Comparison of ENCODE assay signal across 24 cellular contexts in genomic region chr12:127760357-127760756, GRCh38.
"Had no signal": no experiment of that assay in that cellular context is flagged by ENCODE, and none has a peak within 500 bp of the region (broad histone marks: within the 10 kb centered on the region; RNA-seq: fewer than 3 reads in every experiment).

No MANE protein-coding gene starts in this region.

- ATAC-seq: natural killer cell; psoas muscle; right cardiac atrium; right lobe of liver; stimulated activated effector memory CD8-positive, alpha-beta T cell treated with anti-CD3 and anti-CD28 coated beads, Interleukin-12 subunit alpha, Interleukin-12 subunit beta, amount 100 ng/mL, for 72 hours; stimulated activated naive B cell treated with anti-CD40 and anti-IgM and Interleukin-4, amounts not matched to agents 10 μg/mL and 1 μg/mL and 100 μg/mL, for 72 hours had no signal

- DNase-seq: natural killer cell; ovary; psoas muscle; right cardiac atrium; right lobe of liver; sigmoid colon; small intestine; stimulated activated CD4-positive, alpha-beta T cell treated with anti-CD3 and anti-CD28 coated beads, Interleukin-15, amount 100 ng/mL, for 24 hours; stimulated activated CD4-positive, alpha-beta T cell treated with anti-CD3 and anti-CD28 coated beads, Interleukin-2, amount 100 ng/mL, for 24 hours; stimulated activated CD4-positive, alpha-beta T cell treated with anti-CD3 and anti-CD28 coated beads, Interleukin-2, amount 100 ng/mL, for 48 hours; stimulated activated CD4-positive, alpha-beta T cell treated with anti-CD3 and anti-CD28 coated beads, Interleukin-4, amount 100 ng/mL, for 24 hours; stimulated activated naive B cell treated with anti-CD40 and anti-IgM and Interleukin-4, amounts not matched to agents 10 μg/mL and 1 μg/mL and 100 μg/mL, for 72 hours; stimulated activated naive CD4-positive, alpha-beta T cell treated with Interleukin-2 at 50 U/mL for 16 hours; stomach; thyroid gland; trophoblast cell had no signal

- H3K9me3 ChIP-seq: ovary, psoas muscle, right lobe of liver, thoracic aorta, thyroid gland, upper lobe of left lung, vagina had no signal

- H3K4me3 ChIP-seq: neural progenitor cell, ovary, psoas muscle, right lobe of liver, sigmoid colon, stomach, thoracic aorta, thyroid gland, tibial nerve, upper lobe of left lung, vagina had no signal

- H3K27me3 ChIP-seq: neural progenitor cell, ovary, right lobe of liver, sigmoid colon, stomach, thyroid gland, tibial nerve, upper lobe of left lung, vagina had no signal

- H3K27ac ChIP-seq: neural progenitor cell, ovary, parathyroid adenoma, psoas muscle, right lobe of liver, sigmoid colon, stomach, thoracic aorta, thyroid gland, tibial nerve, upper lobe of left lung, vagina had no signal

- H3K4me1 ChIP-seq: neural progenitor cell, parathyroid adenoma, psoas muscle, right lobe of liver, sigmoid colon, stomach, thyroid gland, tibial nerve, upper lobe of left lung, vagina had no signal

- H3K4me2 ChIP-seq: neural progenitor cell had no signal

- FAIRE-seq: small intestine, urothelium cell line had no signal
